ENCODE assay signal across 15 cellular contexts in genomic region chr7:20343211-20343610, GRCh38. TPM values are rescaled to one million over a fixed set of nuclear protein-coding genes. Genes with fewer than 3 reads are reported as not detected.
DNase-seq lines count a peak whose midpoint lies in the region; FAIRE-seq and TF ChIP-seq lines count a peak whose summit lies in the region.
"Had no signal": no experiment of that assay in that cellular context is flagged by ENCODE, and none has a peak within 500 bp of the region (broad histone marks: within the 10 kb centered on the region; RNA-seq: fewer than 3 reads in every experiment).

No MANE protein-coding gene starts in this region.

- POLR2A ChIA-PET in H1 (lab: Charles Lee; ENCODE audit: partially characterized antibody) = interaction anchor here (3.8 kb wide), 1 partner anchor 13 kb away, joined by 27 read pairs; the partner anchor contains the start of gene ITGB8

- no peaks in the 10 kb centered on the region for H3K23me2 ChIP-seq in H1 (ENCODE audit: low read depth, low read length)

- no peaks in the 10 kb centered on the region for H3K79me2 ChIP-seq in H1 (ENCODE audit: control insufficient read depth in 1 of 2, insufficient read depth in 2 of 2, low read length in 2 of 2)
- H3K79me2 ChIP-seq in osteoblast (ENCODE audit: insufficient read depth, low read length) = no peaks in the 10 kb centered on the region

- no peak overlapping the region for H3K18ac ChIP-seq in H1 (ENCODE audit: extremely low read depth, low read length)

- no peak overlapping the region for H3K9ac ChIP-seq in H1 (replicated peaks in 1 of 4; ENCODE audit: extremely low read depth in 1 of 4, low read depth in 3 of 4, low read length in 3 of 4)

- WGBS in H1 (ENCODE audit: extremely low coverage in 1 of 2, insufficient coverage in 1 of 2, insufficient read length in 1 of 2, insufficient replicate concordance in 2 of 2, low coverage in 1 of 2, low lambda C conversion rate in 2 of 2, missing lambda C conversion rate in 1 of 2), 2 experiments = 61% methylated on average over 3 of the region's 3 CpGs; no CpG with 5 or more reads in 1 of the 2 experiments

- no peak overlapping the region for H4K8ac ChIP-seq in H1 (ENCODE audit: extremely low read depth, insufficient read depth, low read length)

- FAIRE-seq in D721Med (lab: Jason Lieb, UNC) (no peak), H1 (lab: Jason Lieb, UNC) (no peak)

- CTCF ChIA-PET in H1 (lab: Charles Lee; ENCODE audit: partially characterized antibody) = interaction anchor here (0.6 to 1.9 kb wide), 9 partner anchors 9 to 597 kb away, joined by 3 to 7 read pairs (median 4); no protein-coding TSS in a partner anchor

- H3K14ac ChIP-seq in H1 (ENCODE audit: insufficient read length) = no peak overlapping the region

- no peaks in the 10 kb centered on the region for H3K36me3 ChIP-seq in H1 (ENCODE audit: control insufficient read depth in 2 of 4, insufficient read depth in 4 of 4, low read length in 3 of 4)
- no peaks in the 10 kb centered on the region for H3K36me3 ChIP-seq in osteoblast (ENCODE audit: insufficient read depth, low read length)
- H3K36me3 ChIP-seq: SJSA1 had no signal

- no peak overlapping the region for H2AFZ ChIP-seq in H1 (ENCODE audit: low read length)
- H2AFZ ChIP-seq in osteoblast (ENCODE audit: low read length) = no peak overlapping the region

- TF ChIP-seq CTCF in D721Med (IDR thresholded peaks at IDR 0.05; ENCODE audit: insufficient read depth, missing control alignments) = peak; percentile 27
- peak; percentile 24 to 60 (median 54); a peak in 3 of 4 replicates for TF ChIP-seq CTCF in H1 (IDR thresholded peaks at IDR 0.05; ENCODE audit: control extremely low read depth in 1 of 3, insufficient read depth in 1 of 3, low read depth in 1 of 3, low read length in 3 of 3)
- peak; percentile 19 for TF ChIP-seq CTCF in osteoblast (IDR thresholded peaks at IDR 0.05; ENCODE audit: extremely low read depth, low read depth, low read length)
- no peak for TF ChIP-seq CTCF in GM13976 (IDR thresholded peaks at IDR 0.05; ENCODE audit: borderline replicate concordance, control extremely low read depth, extremely low read depth, insufficient read depth, missing control alignments)

- H2BK12ac ChIP-seq in H1 (ENCODE audit: low read depth, low read length) = no peak overlapping the region

- no peak overlapping the region for H2BK5ac ChIP-seq in H1 (ENCODE audit: low read depth, low read length)

- no peak overlapping the region for H2BK15ac ChIP-seq in H1 (ENCODE audit: low read length)

- H4K20me1 ChIP-seq in H1 (replicated peaks in 1 of 2; ENCODE audit: control insufficient read depth in 1 of 2, insufficient read depth in 2 of 2, low read length in 2 of 2) = no peaks in the 10 kb centered on the region
- no peaks in the 10 kb centered on the region for H4K20me1 ChIP-seq in osteoblast (ENCODE audit: insufficient read depth, low read length)

- H3K79me1 ChIP-seq in H1 (ENCODE audit: low read depth, low read length) = no peaks in the 10 kb centered on the region; the same call in 1 of the 2 replicates

- no peak for TF ChIP-seq POLR2A in H1 (IDR thresholded peaks at IDR 0.05; ENCODE audit: control extremely low read depth in 1 of 2, low read depth in 2 of 2, low read length in 2 of 2)

- H3K9me3 ChIP-seq in H1 (ENCODE audit: insufficient read depth in 2 of 2, low read depth in 1 of 2, low read length in 1 of 2) = no peaks in the 10 kb centered on the region
- no peaks in the 10 kb centered on the region for H3K9me3 ChIP-seq in osteoblast (ENCODE audit: low read depth, low read length)
- H3K9me3 ChIP-seq: SJSA1 had no signal

- no peak overlapping the region for H2BK20ac ChIP-seq in H1 (ENCODE audit: low read length)

- TF ChIP-seq RAD21 in H1 (IDR thresholded peaks at IDR 0.05 in 1 of 2, conservative IDR thresholded peaks at IDR 0.05 in 1 of 2; ENCODE audit: low read depth in 2 of 2, low read length in 2 of 2) = peak; percentile 60 to 66

- H3K4me1 ChIP-seq in H1 (replicated peaks in 1 of 4; ENCODE audit: control insufficient read depth in 3 of 4, insufficient read depth in 4 of 4, low read length in 3 of 4) (peaks cover 0 to 9% (median 2%) of the 10 kb centered on the region in 4 experiments; a peak in 5 of 7 replicates), osteoblast (ENCODE audit: insufficient read depth, low read length) (no peaks in the 10 kb centered on the region)
- H3K4me1 ChIP-seq: SJSA1 had no signal

- H4K5ac ChIP-seq in H1 (ENCODE audit: insufficient read length, low read depth, low read length) = no peak overlapping the region

- DNase-seq in D721Med (ENCODE audit: insufficient read length, low spot score) (no peak), NCI-H69 (lab: John Stamatoyannopoulos, UW) (peak; percentile 14), H1 (ENCODE audit: low read depth in 1 of 2, low spot score in 2 of 2) (no peak), osteoblast (ENCODE audit: insufficient read length, low spot score, missing footprints) (no peak), HuH-7.5 (ENCODE audit: low spot score) (no peak), GM13976 (ENCODE audit: low spot score) (no peak), NCI-H1048 (lab: John Stamatoyannopoulos, UW) (no peak), GDM1 (lab: John Stamatoyannopoulos, UW) (no peak)
- DNase-seq: activated B cell treated with CpG ODN at 0.5 μM for 24 hours; amniotic stem cell; effector memory CD8-positive, alpha-beta T cell; midbrain; NCI-H526; stimulated activated CD4-positive, alpha-beta T cell treated with anti-CD3 and anti-CD28 coated beads, Interleukin-4, amount 100 ng/mL, for 4 hours had no signal

- H3K4me3 ChIP-seq in H1 (ENCODE audit: extremely low read depth in 1 of 4, insufficient read depth in 2 of 4, low read depth in 3 of 4, low read length in 4 of 4) (no peak overlapping the region), osteoblast (ENCODE audit: insufficient read depth, low read length) (no peak overlapping the region)
- H3K4me3 ChIP-seq: SJSA1 had no signal

- H3K4me2 ChIP-seq in H1 (ENCODE audit: insufficient read depth in 1 of 2, low read depth in 2 of 2, low read length in 2 of 2) (no peak overlapping the region), osteoblast (ENCODE audit: insufficient read depth, low read length) (no peak overlapping the region)

- H2BK120ac ChIP-seq in H1 (replicated peaks; ENCODE audit: low read depth, low read length) = no peak overlapping the region

- TF ChIP-seq EP300 in H1 (IDR thresholded peaks at IDR 0.05; ENCODE audit: borderline replicate concordance in 1 of 2, low read depth in 2 of 2, low read length in 2 of 2) = no peak

- H4K91ac ChIP-seq in H1 (replicated peaks; ENCODE audit: insufficient read length, low read length) = no peak overlapping the region

- H3K4ac ChIP-seq in H1 (replicated peaks; ENCODE audit: insufficient read length, low read depth, low read length) = no peak overlapping the region

- in situ Hi-C loops in GM13976 (cut with MboI; ENCODE audit: low sequenced_read_pairs, unreplicated experiment) = no loop called here

- H3K27ac ChIP-seq in H1 (ENCODE audit: low read depth, low read length) (no peak overlapping the region), osteoblast (ENCODE audit: low read depth, low read length) (no peak overlapping the region)
- H3K27ac ChIP-seq: SJSA1 had no signal

- H2AK5ac ChIP-seq in H1 (ENCODE audit: low read depth, low read length) = no peak overlapping the region

- H3K23ac ChIP-seq in H1 (ENCODE audit: insufficient read length) = no peak overlapping the region

- H3K27me3 ChIP-seq in H1 (replicated peaks in 1 of 4; ENCODE audit: control insufficient read depth in 3 of 4, extremely low read depth in 1 of 4, insufficient read depth in 3 of 4, low read length in 3 of 4) (no peaks in the 10 kb centered on the region), osteoblast (ENCODE audit: insufficient read depth, low read length) (no peaks in the 10 kb centered on the region)
- H3K27me3 ChIP-seq: SJSA1 had no signal

- no peak overlapping the region for H3K56ac ChIP-seq in H1 (replicated peaks; ENCODE audit: insufficient read length, low read depth, low read length)

TF ChIP-seq in H1, 55 proteins besides CTCF, POLR2A, EP300 and RAD21 (continues in another document):
- TF ChIP-seq KDM1A (IDR thresholded peaks at IDR 0.05; ENCODE audit: borderline replicate concordance, low read length) (no peak), HDAC2 (IDR thresholded peaks at IDR 0.05; ENCODE audit: borderline replicate concordance in 1 of 2, low read depth in 2 of 2, low read length in 2 of 2) (no peak), CHD2 (IDR thresholded peaks at IDR 0.05; ENCODE audit: low read length) (no peak)

RNA-seq across cellular contexts. Expression of gene ITGB8, which starts 12.5 kb away (rescaled TPM):
- 3.6 TPM in 2 replicates for total RNA-seq in H1 (2021; fragmentation: NEBNext Ultra II Directional; extraction: Animal tissue kit (Norgen Biotek cat#: 25700))
- 0.96 and 1.2 TPM in 2 replicates for polyA plus RNA-seq in H1 (2011; rRNA removed)
- 0.93 TPM for polyA plus RNA-seq in H1 (2011; cell fraction: cytosol; rRNA removed)
- 2.5 TPM for polyA plus RNA-seq in H1 (2011; cell fraction: nucleus; rRNA removed)
- polyA plus RNA-seq in H1 (2012, experiment 1 of 2) = 1.1 to 2.0 TPM (median 1.4 TPM) in 4 replicates
- 0.30 TPM for polyA plus RNA-seq in H1 (2012, experiment 2 of 2)
- 1.3 TPM for polyA plus RNA-seq in H1 (2013, experiment 1 of 2)
- polyA plus RNA-seq in H1 (2013, experiment 2 of 2) = 1.1 TPM
- 9.1 and 11.9 TPM in 2 replicates for polyA minus RNA-seq in H1 (2011; rRNA and poly(A)+ RNA removed)
- polyA minus RNA-seq in H1 (2011; cell fraction: cytosol; rRNA and poly(A)+ RNA removed) = 4.2 TPM
- polyA minus RNA-seq in H1 (2011; cell fraction: nucleus; rRNA and poly(A)+ RNA removed) = 28.3 TPM
- 30.9 and 35.1 TPM in 2 replicates for total RNA-seq in osteoblast
